2 cellular contexts compared by ENCODE assay signal in the genomic region with DNA sequence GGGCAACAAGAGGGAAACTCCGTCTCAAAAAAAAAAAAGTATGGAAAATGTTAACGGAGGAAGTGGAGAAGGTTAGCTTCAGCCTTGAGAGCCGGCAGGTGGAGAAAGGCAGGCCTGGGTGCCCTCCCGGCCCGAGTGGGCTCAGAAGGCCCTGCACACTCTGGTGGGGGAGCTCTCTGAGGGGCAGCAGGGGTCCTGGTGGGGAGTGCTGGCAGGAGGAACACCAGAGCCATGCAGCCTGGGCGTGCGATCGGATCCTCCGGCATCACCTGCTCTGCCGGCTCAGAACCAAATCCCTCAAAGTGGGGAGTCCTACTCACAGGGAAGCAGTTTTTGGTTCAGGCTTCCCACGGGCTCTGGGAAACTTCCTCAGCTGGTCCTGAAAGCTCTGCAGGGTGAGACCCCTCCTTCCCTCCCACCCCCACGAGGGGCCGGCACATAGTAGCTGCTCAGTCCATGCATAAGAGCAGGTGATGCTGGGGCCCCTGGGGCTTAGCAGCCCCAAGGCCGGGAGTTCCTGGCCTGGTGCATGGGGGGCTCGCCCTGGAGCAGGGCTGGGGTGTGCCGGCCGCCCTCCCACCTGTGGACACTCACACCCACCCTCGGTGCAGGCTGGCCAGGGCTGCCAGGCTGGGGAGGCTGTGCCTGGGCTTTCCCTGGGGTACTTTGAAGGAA.
TF ChIP-seq lines count a peak whose summit lies in the region.

No MANE protein-coding gene starts in this region.

TF ChIP-seq in SK-N-SH, 30 proteins besides CTCF, POLR2A, EP300 and RAD21 (continued from another document):
- TF ChIP-seq, protein P1, sequence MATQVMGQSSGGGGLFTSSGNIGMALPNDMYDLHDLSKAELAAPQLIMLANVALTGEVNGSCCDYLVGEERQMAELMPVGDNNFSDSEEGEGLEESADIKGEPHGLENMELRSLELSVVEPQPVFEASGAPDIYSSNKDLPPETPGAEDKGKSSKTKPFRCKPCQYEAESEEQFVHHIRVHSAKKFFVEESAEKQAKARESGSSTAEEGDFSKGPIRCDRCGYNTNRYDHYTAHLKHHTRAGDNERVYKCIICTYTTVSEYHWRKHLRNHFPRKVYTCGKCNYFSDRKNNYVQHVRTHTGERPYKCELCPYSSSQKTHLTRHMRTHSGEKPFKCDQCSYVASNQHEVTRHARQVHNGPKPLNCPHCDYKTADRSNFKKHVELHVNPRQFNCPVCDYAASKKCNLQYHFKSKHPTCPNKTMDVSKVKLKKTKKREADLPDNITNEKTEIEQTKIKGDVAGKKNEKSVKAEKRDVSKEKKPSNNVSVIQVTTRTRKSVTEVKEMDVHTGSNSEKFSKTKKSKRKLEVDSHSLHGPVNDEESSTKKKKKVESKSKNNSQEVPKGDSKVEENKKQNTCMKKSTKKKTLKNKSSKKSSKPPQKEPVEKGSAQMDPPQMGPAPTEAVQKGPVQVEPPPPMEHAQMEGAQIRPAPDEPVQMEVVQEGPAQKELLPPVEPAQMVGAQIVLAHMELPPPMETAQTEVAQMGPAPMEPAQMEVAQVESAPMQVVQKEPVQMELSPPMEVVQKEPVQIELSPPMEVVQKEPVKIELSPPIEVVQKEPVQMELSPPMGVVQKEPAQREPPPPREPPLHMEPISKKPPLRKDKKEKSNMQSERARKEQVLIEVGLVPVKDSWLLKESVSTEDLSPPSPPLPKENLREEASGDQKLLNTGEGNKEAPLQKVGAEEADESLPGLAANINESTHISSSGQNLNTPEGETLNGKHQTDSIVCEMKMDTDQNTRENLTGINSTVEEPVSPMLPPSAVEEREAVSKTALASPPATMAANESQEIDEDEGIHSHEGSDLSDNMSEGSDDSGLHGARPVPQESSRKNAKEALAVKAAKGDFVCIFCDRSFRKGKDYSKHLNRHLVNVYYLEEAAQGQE (IDR thresholded peaks at IDR 0.05; ENCODE audit: low read depth, low read length): no peak
- no peak for TF ChIP-seq GABPA (IDR thresholded peaks at IDR 0.05; ENCODE audit: low read depth)
- no peak for TF ChIP-seq TEAD4 (IDR thresholded peaks at IDR 0.05; ENCODE audit: borderline replicate concordance, insufficient read depth)
- no peak for TF ChIP-seq EZH2phosphoT487 (IDR thresholded peaks at IDR 0.05; ENCODE audit: borderline replicate concordance, low read depth)

TF ChIP-seq in SK-N-SH treated with all-trans-retinoic acid at 6 μM for 48 hours, 23 proteins besides CTCF, POLR2A, EP300 and RAD21 (continued from another document):
- TF ChIP-seq, protein P2, sequence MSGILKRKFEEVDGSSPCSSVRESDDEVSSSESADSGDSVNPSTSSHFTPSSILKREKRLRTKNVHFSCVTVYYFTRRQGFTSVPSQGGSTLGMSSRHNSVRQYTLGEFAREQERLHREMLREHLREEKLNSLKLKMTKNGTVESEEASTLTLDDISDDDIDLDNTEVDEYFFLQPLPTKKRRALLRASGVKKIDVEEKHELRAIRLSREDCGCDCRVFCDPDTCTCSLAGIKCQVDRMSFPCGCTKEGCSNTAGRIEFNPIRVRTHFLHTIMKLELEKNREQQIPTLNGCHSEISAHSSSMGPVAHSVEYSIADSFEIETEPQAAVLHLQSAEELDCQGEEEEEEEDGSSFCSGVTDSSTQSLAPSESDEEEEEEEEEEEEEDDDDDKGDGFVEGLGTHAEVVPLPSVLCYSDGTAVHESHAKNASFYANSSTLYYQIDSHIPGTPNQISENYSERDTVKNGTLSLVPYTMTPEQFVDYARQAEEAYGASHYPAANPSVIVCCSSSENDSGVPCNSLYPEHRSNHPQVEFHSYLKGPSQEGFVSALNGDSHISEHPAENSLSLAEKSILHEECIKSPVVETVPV (CRISPR knock-in tag; IDR thresholded peaks at IDR 0.05): no peak
- TF ChIP-seq TCF4 (CRISPR knock-in tag; IDR thresholded peaks at IDR 0.05; ENCODE audit: borderline replicate concordance) (no peak), ZFP3 (CRISPR knock-in tag; IDR thresholded peaks at IDR 0.05) (no peak), PATZ1 (CRISPR knock-in tag; IDR thresholded peaks at IDR 0.05; ENCODE audit: borderline replicate concordance) (no peak), PPARA (CRISPR knock-in tag; IDR thresholded peaks at IDR 0.05; ENCODE audit: borderline replicate concordance) (no peak), TSHZ2 (CRISPR knock-in tag; IDR thresholded peaks at IDR 0.05) (no peak), CSDC2 (CRISPR knock-in tag; IDR thresholded peaks at IDR 0.05) (no peak), ZNF565 (CRISPR knock-in tag; conservative IDR thresholded peaks at IDR 0.05; ENCODE audit: low read depth) (no peak), SNAI2 (CRISPR knock-in tag; IDR thresholded peaks at IDR 0.05) (no peak)
- TF ChIP-seq, protein P3, sequence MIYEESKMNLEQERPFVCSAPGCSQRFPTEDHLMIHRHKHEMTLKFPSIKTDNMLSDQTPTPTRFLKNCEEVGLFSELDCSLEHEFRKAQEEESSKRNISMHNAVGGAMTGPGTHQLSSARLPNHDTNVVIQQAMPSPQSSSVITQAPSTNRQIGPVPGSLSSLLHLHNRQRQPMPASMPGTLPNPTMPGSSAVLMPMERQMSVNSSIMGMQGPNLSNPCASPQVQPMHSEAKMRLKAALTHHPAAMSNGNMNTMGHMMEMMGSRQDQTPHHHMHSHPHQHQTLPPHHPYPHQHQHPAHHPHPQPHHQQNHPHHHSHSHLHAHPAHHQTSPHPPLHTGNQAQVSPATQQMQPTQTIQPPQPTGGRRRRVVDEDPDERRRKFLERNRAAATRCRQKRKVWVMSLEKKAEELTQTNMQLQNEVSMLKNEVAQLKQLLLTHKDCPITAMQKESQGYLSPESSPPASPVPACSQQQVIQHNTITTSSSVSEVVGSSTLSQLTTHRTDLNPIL (CRISPR knock-in tag; IDR thresholded peaks at IDR 0.05; ENCODE audit: low read depth): no peak
